9 cellular contexts compared by ENCODE assay signal in the genomic region with DNA sequence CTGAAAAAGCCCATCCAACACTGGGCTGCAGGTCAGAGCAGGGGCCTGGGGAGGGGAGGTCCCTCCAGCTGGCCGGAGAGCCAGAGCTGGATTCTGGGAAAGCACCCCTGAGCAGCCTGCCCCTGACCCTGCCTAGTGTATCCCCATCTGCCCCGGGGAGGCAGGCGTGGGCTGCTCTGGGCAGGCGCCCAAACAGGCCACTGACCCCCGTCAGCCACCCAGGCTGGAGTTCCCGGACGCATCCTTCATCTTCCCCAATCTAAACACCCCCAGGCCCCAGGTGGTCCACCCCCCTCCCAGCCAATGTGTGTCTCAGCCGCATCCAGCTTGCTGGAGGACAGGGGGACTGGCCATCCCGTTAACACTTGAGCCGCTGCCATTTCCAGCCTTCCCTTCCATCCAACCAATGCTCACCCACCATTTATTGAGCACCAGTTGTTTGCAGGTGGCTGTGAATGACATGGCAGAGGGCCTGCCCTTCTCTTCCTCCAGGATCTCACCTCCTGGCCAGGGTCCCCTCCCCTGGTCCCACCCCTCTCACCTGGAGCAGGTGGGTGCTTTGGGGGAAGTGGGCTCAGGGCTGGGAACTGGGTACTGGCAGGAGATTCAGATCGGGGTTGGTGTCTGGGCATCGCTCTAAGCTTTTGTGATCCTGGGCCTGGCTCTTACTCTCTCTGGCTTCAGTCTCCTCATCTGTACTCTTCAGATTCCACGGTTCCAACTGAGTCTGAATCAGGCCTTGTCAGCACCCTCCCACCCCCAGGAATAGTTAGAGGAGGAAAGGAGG. TPM values are rescaled to one million over a fixed set of nuclear protein-coding genes. Genes with fewer than 3 reads are reported as not detected.
DNase-seq lines count a peak whose midpoint lies in the region; ATAC-seq and TF ChIP-seq lines count a peak whose summit lies in the region.
"Had no signal": no experiment of that assay in that cellular context is flagged by ENCODE, and none has a peak within 500 bp of the region (broad histone marks: within the 10 kb centered on the region; RNA-seq: fewer than 3 reads in every experiment).

No MANE protein-coding gene starts in this region.

- H3K79me2 ChIP-seq in OCI-LY1 (ENCODE audit: insufficient read depth, low read length): peaks cover 51% of the 10 kb centered on the region

- no peaks in the 10 kb centered on the region for H3K27me3 ChIP-seq in OCI-LY1 (ENCODE audit: insufficient read depth, low read length)
- peaks cover 13% of the 10 kb centered on the region for H3K27me3 ChIP-seq in neuron (ENCODE audit: insufficient read depth, low read length)
- H3K27me3 ChIP-seq in gastroesophageal sphincter: peaks cover 90% of the 10 kb centered on the region

- H3K9ac ChIP-seq in OCI-LY1 (ENCODE audit: low read length): peak overlapping the region; percentile 85

- no peak for ATAC-seq in gastroesophageal sphincter

- H3K4me2 ChIP-seq in OCI-LY1 (ENCODE audit: low read length): peak overlapping the region; percentile 97

- H2AFZ ChIP-seq in OCI-LY1 (ENCODE audit: low read length): no peak overlapping the region
- H2AFZ ChIP-seq in neuron (ENCODE audit: low read depth, low read length): peak overlapping the region; percentile 78

- no peak for TF ChIP-seq CTCF in GM10266 (IDR thresholded peaks at IDR 0.05; ENCODE audit: control insufficient read depth, insufficient read depth, low read depth, missing control alignments)
- no peak for TF ChIP-seq CTCF in OCI-LY1 (IDR thresholded peaks at IDR 0.05; ENCODE audit: low read length)
- no peak for TF ChIP-seq CTCF in gastroesophageal sphincter (IDR thresholded peaks at IDR 0.05)

- TF ChIP-seq POLR2A in gastroesophageal sphincter (IDR thresholded peaks at IDR 0.05): no peak

- H3K27ac ChIP-seq in OCI-LY1 (ENCODE audit: low read depth, low read length, poor library complexity, severe bottlenecking) (peak overlapping the region; percentile 99), gastroesophageal sphincter (no peak overlapping the region)

- WGBS in gastroesophageal sphincter (ENCODE audit: low coverage in 1 of 2), 2 donors: 43 to 61% methylated on average over 1 to 3 of the region's 13 CpGs

- H3F3A ChIP-seq in OCI-LY1 (ENCODE audit: insufficient read depth, low read length): peaks cover 11% of the 10 kb centered on the region; the same call in 1 of the 2 replicates

- no peak for TF ChIP-seq EP300 in gastroesophageal sphincter (IDR thresholded peaks at IDR 0.05)

- H3K36me3 ChIP-seq in OCI-LY1 (ENCODE audit: insufficient read depth, low read length): peaks cover 39% of the 10 kb centered on the region
- no peaks in the 10 kb centered on the region for H3K36me3 ChIP-seq in neuron (ENCODE audit: insufficient read depth, low read length)
- H3K36me3 ChIP-seq in gastroesophageal sphincter: no peaks in the 10 kb centered on the region
- H3K36me3 ChIP-seq: MG63 had no signal

- H3K9me3 ChIP-seq in OCI-LY1 (ENCODE audit: low read length) (no peaks in the 10 kb centered on the region), neuron (ENCODE audit: low read length) (no peaks in the 10 kb centered on the region), gastroesophageal sphincter (no peaks in the 10 kb centered on the region)
- H3K9me3 ChIP-seq: MG63 had no signal

- DNase-seq in GM10266 (ENCODE audit: extremely low spot score) (peak; percentile 36), ecto neural progenitor cell (ENCODE audit: low spot score) (peak; percentile 47), NCI-H1417 treated with DMSO at 0.1 percent for 48 hours (lab: John Stamatoyannopoulos, UW) (no peak), DMS153 treated with DMSO at 0.1 percent for 48 hours (lab: John Stamatoyannopoulos, UW; ENCODE audit: unreplicated experiment) (no peak)
- DNase-seq: DMS79, MG63 had no signal

- no peaks in the 10 kb centered on the region for H4K20me1 ChIP-seq in OCI-LY1 (ENCODE audit: insufficient read depth, low read length)

- H3K4me3 ChIP-seq in OCI-LY1 (ENCODE audit: low read depth, low read length, poor library complexity, severe bottlenecking) (peak overlapping the region; percentile 73), neuron (ENCODE audit: low read length) (peak overlapping the region; percentile 43), gastroesophageal sphincter (peak overlapping the region in 1 of 2 donors; percentile 56)
- H3K4me3 ChIP-seq: MG63 had no signal

- H3K9me2 ChIP-seq in OCI-LY1 (ENCODE audit: low read depth, low read length): no peaks in the 10 kb centered on the region

- H3K4me1 ChIP-seq in OCI-LY1 (ENCODE audit: insufficient read depth, low read length, severe bottlenecking): peaks cover 73% of the 10 kb centered on the region
- no peaks in the 10 kb centered on the region for H3K4me1 ChIP-seq in neuron (ENCODE audit: insufficient read depth, low read length)
- peaks cover 0 to 13% (median 10%) of the 10 kb centered on the region in 3 donors for H3K4me1 ChIP-seq in gastroesophageal sphincter

RNA-seq across cellular contexts. Expression of a gene that starts 0.7 kb away (rescaled TPM):
- 1 to 10 TPM; 2.3 to 9.5 (median 5.3) TPM for total RNA-seq in gastroesophageal sphincter

Comparison
In these comparisons a context has a peak if more than half of its experiments do, and no peak if none do; other contexts are left out.
1. DNase-seq: peak in GM10266 (single experiment) and ecto neural progenitor cell (single experiment); none in NCI-H1417 treated with DMSO at 0.1 percent for 48 hours (single experiment) and DMS153 treated with DMSO at 0.1 percent for 48 hours (single experiment).